In the genomic region with DNA sequence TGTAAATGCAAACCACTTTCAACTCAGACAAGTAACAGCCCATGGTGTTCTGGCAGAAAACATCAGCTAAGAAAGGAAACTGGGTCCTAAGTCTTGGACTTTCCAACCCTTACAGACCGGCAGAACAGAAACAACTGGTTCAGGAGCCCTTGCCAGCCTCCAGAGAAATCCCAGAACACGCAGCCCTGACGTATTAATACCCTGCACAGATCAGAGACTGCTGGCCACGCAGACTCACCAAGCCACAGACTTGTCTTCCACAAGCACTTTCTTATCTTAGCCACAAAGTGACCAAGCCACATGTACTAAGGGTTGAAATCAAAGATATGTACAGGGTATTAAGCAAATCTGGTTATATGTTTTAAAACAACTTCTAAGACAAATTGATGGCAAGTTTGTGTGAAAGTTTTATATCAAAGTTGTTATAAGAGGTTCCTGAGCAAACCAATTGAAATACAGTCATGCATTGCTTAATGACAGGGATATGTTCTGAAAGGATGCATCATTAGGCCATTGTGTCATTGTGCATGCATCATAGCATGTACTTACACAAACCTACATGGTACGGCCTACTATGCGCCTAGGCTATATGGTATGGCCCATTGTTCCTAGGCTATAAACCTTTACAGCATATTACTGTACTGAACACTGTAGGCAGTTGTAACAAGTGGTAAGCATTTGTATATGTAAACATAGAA, we compare ENCODE assay signal across 15 cellular contexts. TPM values are rescaled to one million over a fixed set of nuclear protein-coding genes. Genes with fewer than 3 reads are reported as not detected.
DNase-seq lines count a peak whose midpoint lies in the region; ATAC-seq and TF ChIP-seq lines count a peak whose summit lies in the region.
"Had no signal": no experiment of that assay in that cellular context is flagged by ENCODE, and none has a peak within 500 bp of the region (broad histone marks: within the 10 kb centered on the region; RNA-seq: fewer than 3 reads in every experiment).

No MANE protein-coding gene starts in this region.

- DNase-seq in ELR (ENCODE audit: low read depth) (peak; percentile 60), MM.1S (peak; percentile 27), dermis blood vessel endothelial cell (peak; percentile 14), foreskin keratinocyte (no peak), COR-L47 (lab: John Stamatoyannopoulos, UW) (no peak), glutamatergic neuron (no peak), 8988T (no peak)
- DNase-seq: activated CD4-positive, alpha-beta T cell treated with anti-CD3 and anti-CD28 coated beads, Interleukin-2, amount 10 ng/mL, durations not matched to agents 7 days and 5 days; cortex of kidney; left lung; SW 1271 had no signal

- H3K36me3 Mint-ChIP-seq in glutamatergic neuron (ENCODE audit: unreplicated experiment) = no peaks in the 10 kb centered on the region

- H3K4me2 ChIP-seq in MM.1S (ENCODE audit: low read depth, low read length) = peak overlapping the region; percentile 35

- H3K9me2 ChIP-seq in MM.1S (replicated peaks; ENCODE audit: insufficient read depth, low read length) = no peaks in the 10 kb centered on the region

- H3K4me3 ChIP-seq in MM.1S (ENCODE audit: low read length) = no peak overlapping the region
- H3K4me3 ChIP-seq in rectal smooth muscle tissue (ENCODE audit: low read length) = no peak overlapping the region
- H3K4me3 ChIP-seq: left lung had no signal

- H3K27ac ChIP-seq in MM.1S (ENCODE audit: low read length) (peak overlapping the region; percentile 64; the same call in 1 of the 2 replicates), rectal smooth muscle tissue (ENCODE audit: low read depth, low read length) (peak overlapping the region; percentile 89), foreskin keratinocyte (no peak overlapping the region)
- H3K27ac ChIP-seq: C4-2B, neutrophil had no signal

- peaks cover 10% of the 10 kb centered on the region for H3F3A ChIP-seq in MM.1S (ENCODE audit: insufficient read depth, low read length)

- no peaks in the 10 kb centered on the region for H3K4me1 Mint-ChIP-seq in glutamatergic neuron (ENCODE audit: low read depth, unreplicated experiment)

- no peak overlapping the region for H3K4me3 Mint-ChIP-seq in glutamatergic neuron (ENCODE audit: unreplicated experiment)
- H3K4me3 Mint-ChIP-seq: activated CD4-positive, alpha-beta T cell treated with anti-CD3 and anti-CD28 coated beads, Interleukin-2, amount 10 ng/mL, durations not matched to agents 7 days and 5 days; activated naive CD4-positive, alpha-beta T cell treated with anti-CD3 and anti-CD28 coated beads, Interleukin-2, amount 50 U/mL, for 24 hours had no signal

- H3K36me3 ChIP-seq in MM.1S (replicated peaks; ENCODE audit: insufficient read depth, low read length) (no peaks in the 10 kb centered on the region), rectal smooth muscle tissue (ENCODE audit: control insufficient read depth, insufficient read depth, low read length) (no peaks in the 10 kb centered on the region)
- H3K36me3 ChIP-seq: left lung had no signal

- H2AFZ ChIP-seq in MM.1S (ENCODE audit: low read length) = no peak overlapping the region

- H3K9ac ChIP-seq in MM.1S (ENCODE audit: low read length) (peak overlapping the region; percentile 21; the same call in 1 of the 2 replicates), rectal smooth muscle tissue (ENCODE audit: low read length) (no peak overlapping the region)

- no peak for TF ChIP-seq CTCF in MM.1S (IDR thresholded peaks at IDR 0.05; ENCODE audit: low read length)
- no peak for TF ChIP-seq CTCF in foreskin keratinocyte (conservative IDR thresholded peaks at IDR 0.05)
- TF ChIP-seq CTCF in glutamatergic neuron (IDR thresholded peaks at IDR 0.05; ENCODE audit: partially characterized antibody, unreplicated experiment) = no peak

- H3K27me3 ChIP-seq in MM.1S (replicated peaks; ENCODE audit: insufficient read depth, low read length) (no peaks in the 10 kb centered on the region), rectal smooth muscle tissue (ENCODE audit: control insufficient read depth, insufficient read depth, low read length) (no peaks in the 10 kb centered on the region), foreskin keratinocyte (no peaks in the 10 kb centered on the region)
- H3K27me3 ChIP-seq: left lung, neutrophil had no signal

- no peak for ATAC-seq in foreskin keratinocyte
- ATAC-seq: left lung had no signal

- H3K9me3 ChIP-seq in MM.1S (replicated peaks; ENCODE audit: insufficient read depth, low read length) = no peaks in the 10 kb centered on the region
- H3K9me3 ChIP-seq: left lung, neutrophil had no signal

- H3K4me1 ChIP-seq in MM.1S (ENCODE audit: low read length) (peaks cover 22% of the 10 kb centered on the region), rectal smooth muscle tissue (ENCODE audit: control insufficient read depth, insufficient read depth, low read length) (peaks cover 46% of the 10 kb centered on the region), foreskin keratinocyte (peaks cover 10% of the 10 kb centered on the region)

- H3K27ac Mint-ChIP-seq in glutamatergic neuron (ENCODE audit: unreplicated experiment) = no peak overlapping the region
- H3K27ac Mint-ChIP-seq: activated naive CD4-positive, alpha-beta T cell treated with anti-CD3 and anti-CD28 coated beads, Interleukin-2, amount 50 U/mL, for 24 hours had no signal

- H3K79me2 ChIP-seq in MM.1S (ENCODE audit: low read length) = no peaks in the 10 kb centered on the region

- no peaks in the 10 kb centered on the region for H3K27me3 Mint-ChIP-seq in glutamatergic neuron (ENCODE audit: unreplicated experiment)
- H3K27me3 Mint-ChIP-seq: activated CD4-positive, alpha-beta T cell treated with anti-CD3 and anti-CD28 coated beads, Interleukin-2, amount 10 ng/mL, durations not matched to agents 7 days and 5 days; activated naive CD4-positive, alpha-beta T cell treated with anti-CD3 and anti-CD28 coated beads, Interleukin-2, amount 50 U/mL, for 24 hours had no signal

- no peaks in the 10 kb centered on the region for H4K20me1 ChIP-seq in MM.1S (ENCODE audit: insufficient read depth, low read length)

- H3K9me3 Mint-ChIP-seq in glutamatergic neuron (ENCODE audit: unreplicated experiment) = no peaks in the 10 kb centered on the region
- H3K9me3 Mint-ChIP-seq: activated CD4-positive, alpha-beta T cell treated with anti-CD3 and anti-CD28 coated beads, Interleukin-2, amount 10 ng/mL, durations not matched to agents 7 days and 5 days; activated naive CD4-positive, alpha-beta T cell treated with anti-CD3 and anti-CD28 coated beads, Interleukin-2, amount 50 U/mL, for 24 hours had no signal

RNA-seq across cellular contexts. Expression of a gene that starts 36.8 kb away (rescaled TPM):
- total RNA-seq in dermis blood vessel endothelial cell (35.4 and 49.2 TPM in 2 replicates), foreskin keratinocyte (5.0 and 10.9 TPM in 2 replicates), glutamatergic neuron (ENCODE audit: unreplicated experiment) (12.7 TPM)
- 4.6 and 8.4 TPM in 2 replicates for polyA plus RNA-seq in foreskin keratinocyte

RNA-seq across cellular contexts. Expression of a gene that starts 37.0 kb away (rescaled TPM):
- total RNA-seq in dermis blood vessel endothelial cell = 29.6 and 34.0 TPM in 2 replicates
- 16.3 and 18.4 TPM in 2 replicates for total RNA-seq in foreskin keratinocyte
- polyA plus RNA-seq in foreskin keratinocyte = 13.0 and 16.1 TPM in 2 replicates
- 19.0 TPM for total RNA-seq in glutamatergic neuron (ENCODE audit: unreplicated experiment)

Comparison
In these comparisons a context has a peak if more than half of its experiments do, and no peak if none do; other contexts are left out.
1. DNase-seq: peak in ELR (single experiment), MM.1S (single experiment) and dermis blood vessel endothelial cell (single experiment); none in foreskin keratinocyte (0 of 2), COR-L47 (single experiment), glutamatergic neuron (single experiment) and 8988T (single experiment).